Comparison of ENCODE assay signal across 12 cellular contexts in genomic region chr3:160720123-160720746, GRCh38. TPM values are rescaled to one million over a fixed set of nuclear protein-coding genes. Genes with fewer than 3 reads are reported as not detected.
DNase-seq lines count a peak whose midpoint lies in the region; ATAC-seq, FAIRE-seq and TF ChIP-seq lines count a peak whose summit lies in the region.
"Had no signal": no experiment of that assay in that cellular context is flagged by ENCODE, and none has a peak within 500 bp of the region (broad histone marks: within the 10 kb centered on the region; RNA-seq: fewer than 3 reads in every experiment).

No MANE protein-coding gene starts in this region.

- H4K91ac ChIP-seq in neuronal stem cell (ENCODE audit: low read depth, low read length, poor library complexity), result no peak overlapping the region

- H2BK12ac ChIP-seq in neuronal stem cell (ENCODE audit: low read length), result no peak overlapping the region

- no peak overlapping the region for H2BK5ac ChIP-seq in neuronal stem cell (ENCODE audit: low read length)

- TF ChIP-seq POLR2A in body of pancreas (IDR thresholded peaks at IDR 0.05) (no peak), H54 (IDR thresholded peaks at IDR 0.05; ENCODE audit: low read depth, low read length) (no peak)

- H3K14ac ChIP-seq in neuronal stem cell (ENCODE audit: low read length), result no peak overlapping the region

- H2AK5ac ChIP-seq in neuronal stem cell (ENCODE audit: low read depth, low read length), result no peak overlapping the region

- ATAC-seq in GM18502 (IDR thresholded peaks at IDR 0.05; ENCODE audit: poor library complexity, unreplicated experiment), result peak; percentile 78
- peak; percentile 92 for ATAC-seq in HG03159 (IDR thresholded peaks at IDR 0.05; ENCODE audit: unreplicated experiment)
- no peak for ATAC-seq in body of pancreas
- ATAC-seq in HG02610 (IDR thresholded peaks at IDR 0.05; ENCODE audit: unreplicated experiment), result no peak
- no peak for ATAC-seq in GM18517 (IDR thresholded peaks at IDR 0.05; ENCODE audit: unreplicated experiment)

- FAIRE-seq in H54 (lab: Jason Lieb, UNC), result no peak

- WGBS in body of pancreas, 2 donors, result 77 to 86% methylated on average over 5 of the region's 5 CpGs
- no CpG with 5 or more reads among the region's 5 CpGs for WGBS in neuronal stem cell (ENCODE audit: extremely low coverage in 2 of 2, insufficient read length in 2 of 2, insufficient replicate concordance in 1 of 2), 2 donors

- H3K4me3 ChIP-seq in body of pancreas (no peak overlapping the region), neuronal stem cell (ENCODE audit: low read length in 2 of 2) (no peak overlapping the region)

- no peaks in the 10 kb centered on the region for H3K79me1 ChIP-seq in neuronal stem cell (ENCODE audit: low read depth, low read length)

- TF ChIP-seq CTCF in 22Rv1 (IDR thresholded peaks at IDR 0.05), result peak; percentile 39
- peak in 1 of 7 experiments; percentile 11 for TF ChIP-seq CTCF in body of pancreas (IDR thresholded peaks at IDR 0.05)

- H2BK120ac ChIP-seq in neuronal stem cell (ENCODE audit: low read depth, low read length), result no peak overlapping the region

- no peak overlapping the region for H3K4me2 ChIP-seq in neuronal stem cell (ENCODE audit: insufficient read depth, low read length, poor library complexity, severe bottlenecking)

- DNase-seq in body of pancreas (peak in 3 of 4 donors; percentile 5 to 34 (median 10)), neuronal stem cell (ENCODE audit: low spot score) (no peak), H54 (ENCODE audit: insufficient read length, low spot score) (no peak)
- DNase-seq: kidney glomerular epithelial cell, NCI-H2227 treated with DMSO at 0.1 percent for 48 hours had no signal

- no peaks in the 10 kb centered on the region for H3K9me3 ChIP-seq in body of pancreas
- peaks cover 0 to 2% of the 10 kb centered on the region in 2 donors for H3K9me3 ChIP-seq in neuronal stem cell (replicated peaks in 1 of 2; ENCODE audit: control insufficient read depth in 2 of 2, insufficient read depth in 1 of 2, low read depth in 1 of 2, low read length in 2 of 2)

- H3K18ac ChIP-seq in neuronal stem cell (ENCODE audit: low read length), result no peak overlapping the region

- H3K36me3 ChIP-seq in body of pancreas (replicated peaks in 1 of 2; ENCODE audit: insufficient read depth in 1 of 2, low read depth in 2 of 2) (no peaks in the 10 kb centered on the region), neuronal stem cell (replicated peaks in 1 of 2; ENCODE audit: control insufficient read depth in 2 of 2, insufficient read depth in 2 of 2, low read length in 2 of 2) (no peaks in the 10 kb centered on the region)

- H3K4ac ChIP-seq in neuronal stem cell (ENCODE audit: low read length), result no peak overlapping the region

- no peak overlapping the region for H4K8ac ChIP-seq in neuronal stem cell (ENCODE audit: low read depth, low read length)

- H3K9ac ChIP-seq in neuronal stem cell (ENCODE audit: low read depth, low read length, poor library complexity), result no peak overlapping the region

- H3K4me1 ChIP-seq in body of pancreas, result no peaks in the 10 kb centered on the region
- no peaks in the 10 kb centered on the region for H3K4me1 ChIP-seq in neuronal stem cell (ENCODE audit: control insufficient read depth in 2 of 2, insufficient read depth in 1 of 2, low read depth in 1 of 2, low read length in 2 of 2)

- intact Hi-C loops in body of pancreas (cut with DNase I), result no loop called here

- H2BK15ac ChIP-seq in neuronal stem cell (ENCODE audit: low read length), result no peak overlapping the region

- H3K27ac ChIP-seq in 22Rv1 (no peak overlapping the region), body of pancreas (no peak overlapping the region), neuronal stem cell (replicated peaks; ENCODE audit: low read length) (no peak overlapping the region)

- no peaks in the 10 kb centered on the region for H3K27me3 ChIP-seq in body of pancreas
- H3K27me3 ChIP-seq in neuronal stem cell (ENCODE audit: control insufficient read depth in 3 of 3, insufficient read depth in 3 of 3, low read depth in 1 of 3, low read length in 3 of 3), result no peaks in the 10 kb centered on the region

- no peak overlapping the region for H2AFZ ChIP-seq in neuronal stem cell (ENCODE audit: low read length)

- no peak overlapping the region for H3K23ac ChIP-seq in neuronal stem cell (ENCODE audit: low read depth, low read length, poor library complexity)

RNA-seq across cellular contexts. Expression of gene PPM1L, which starts 35.8 kb away (rescaled TPM):
- 10 to 100 TPM in 1 of 2 donors, 1 to 10 TPM in 1; 7.6 to 13.7 TPM for total RNA-seq in body of pancreas
- 6.8 TPM for polyA plus RNA-seq in neuronal stem cell (2013, experiment 1 of 2)
- polyA plus RNA-seq in neuronal stem cell (2013, experiment 2 of 2), result 7.1 TPM

RNA-seq across cellular contexts. Expression of gene ARL14, which starts 43.3 kb away (rescaled TPM):
- 1 to 10 TPM; 2.3 to 8.8 TPM for total RNA-seq in body of pancreas
- polyA plus RNA-seq in neuronal stem cell (2013, experiment 1 of 2), result not detected
- not detected for polyA plus RNA-seq in neuronal stem cell (2013, experiment 2 of 2)
- total RNA-seq: activated T-helper 2 cell treated with anti-CD3 and anti-CD28 coated beads, Interferon-gamma antibody, Interleukin-2, Interleukin-4, amounts not matched to agents 10 μg/mL and 5 μg/mL and 100 μg/mL, durations not matched to agents 14 hours and 24 hours and 36 hours had no signal
- polyA plus RNA-seq: CD14-positive monocyte had no signal

Comparison
In these comparisons a context has a peak if more than half of its experiments do, and no peak if none do; other contexts are left out.
1. ATAC-seq: peak in GM18502 (single experiment) and HG03159 (single experiment); none in body of pancreas (single experiment), HG02610 (single experiment) and GM18517 (single experiment).
2. DNase-seq: peak in body of pancreas (3 of 4); none in neuronal stem cell (single experiment) and H54 (single experiment).